In the genomic region with DNA sequence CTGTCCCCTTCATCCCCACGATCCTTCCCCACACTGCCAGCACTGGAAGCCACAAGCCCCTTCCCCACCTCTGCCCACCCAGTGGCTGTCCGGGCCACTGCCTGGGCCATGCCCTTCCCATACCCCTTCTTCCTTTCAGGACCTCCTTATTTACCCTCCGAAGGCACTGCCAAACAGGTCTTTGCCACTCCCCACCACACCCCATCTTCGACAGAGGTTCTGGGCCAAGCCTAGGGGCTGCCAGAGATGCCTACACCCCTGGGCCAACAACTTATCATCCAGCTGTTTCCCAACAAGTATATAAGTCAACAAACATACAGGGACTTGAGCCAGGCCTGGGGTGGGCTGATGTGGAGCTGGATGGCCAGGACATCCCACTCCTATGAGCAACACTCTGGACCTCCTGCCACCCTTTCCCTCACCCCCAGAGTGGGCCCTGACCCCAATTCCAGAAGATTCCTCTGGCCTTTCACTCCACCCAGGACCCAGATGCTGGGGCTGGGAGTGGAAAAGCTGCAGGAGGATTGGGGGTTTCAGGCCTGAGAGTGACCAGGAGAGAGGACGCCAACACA, we compare ENCODE assay signal across 1 cellular context.
TF ChIP-seq lines count a peak whose summit lies in the region.

No MANE protein-coding gene starts in this region.

TF ChIP-seq in HEK293, 187 proteins besides CTCF, POLR2A, EP300 and RAD21:
- TF ChIP-seq ZNF660 (tag by site-specific recombination; IDR thresholded peaks at IDR 0.05) (no peak), KLF1 (tag by site-specific recombination; IDR thresholded peaks at IDR 0.05) (peak; percentile 58), ZNF530 (tag by site-specific recombination; IDR thresholded peaks at IDR 0.05; ENCODE audit: low read depth) (no peak), ZNF701 (tag by site-specific recombination; IDR thresholded peaks at IDR 0.05) (no peak), ZBTB17 (tag by site-specific recombination; IDR thresholded peaks at IDR 0.05) (no peak)
- TF ChIP-seq, protein P1, sequence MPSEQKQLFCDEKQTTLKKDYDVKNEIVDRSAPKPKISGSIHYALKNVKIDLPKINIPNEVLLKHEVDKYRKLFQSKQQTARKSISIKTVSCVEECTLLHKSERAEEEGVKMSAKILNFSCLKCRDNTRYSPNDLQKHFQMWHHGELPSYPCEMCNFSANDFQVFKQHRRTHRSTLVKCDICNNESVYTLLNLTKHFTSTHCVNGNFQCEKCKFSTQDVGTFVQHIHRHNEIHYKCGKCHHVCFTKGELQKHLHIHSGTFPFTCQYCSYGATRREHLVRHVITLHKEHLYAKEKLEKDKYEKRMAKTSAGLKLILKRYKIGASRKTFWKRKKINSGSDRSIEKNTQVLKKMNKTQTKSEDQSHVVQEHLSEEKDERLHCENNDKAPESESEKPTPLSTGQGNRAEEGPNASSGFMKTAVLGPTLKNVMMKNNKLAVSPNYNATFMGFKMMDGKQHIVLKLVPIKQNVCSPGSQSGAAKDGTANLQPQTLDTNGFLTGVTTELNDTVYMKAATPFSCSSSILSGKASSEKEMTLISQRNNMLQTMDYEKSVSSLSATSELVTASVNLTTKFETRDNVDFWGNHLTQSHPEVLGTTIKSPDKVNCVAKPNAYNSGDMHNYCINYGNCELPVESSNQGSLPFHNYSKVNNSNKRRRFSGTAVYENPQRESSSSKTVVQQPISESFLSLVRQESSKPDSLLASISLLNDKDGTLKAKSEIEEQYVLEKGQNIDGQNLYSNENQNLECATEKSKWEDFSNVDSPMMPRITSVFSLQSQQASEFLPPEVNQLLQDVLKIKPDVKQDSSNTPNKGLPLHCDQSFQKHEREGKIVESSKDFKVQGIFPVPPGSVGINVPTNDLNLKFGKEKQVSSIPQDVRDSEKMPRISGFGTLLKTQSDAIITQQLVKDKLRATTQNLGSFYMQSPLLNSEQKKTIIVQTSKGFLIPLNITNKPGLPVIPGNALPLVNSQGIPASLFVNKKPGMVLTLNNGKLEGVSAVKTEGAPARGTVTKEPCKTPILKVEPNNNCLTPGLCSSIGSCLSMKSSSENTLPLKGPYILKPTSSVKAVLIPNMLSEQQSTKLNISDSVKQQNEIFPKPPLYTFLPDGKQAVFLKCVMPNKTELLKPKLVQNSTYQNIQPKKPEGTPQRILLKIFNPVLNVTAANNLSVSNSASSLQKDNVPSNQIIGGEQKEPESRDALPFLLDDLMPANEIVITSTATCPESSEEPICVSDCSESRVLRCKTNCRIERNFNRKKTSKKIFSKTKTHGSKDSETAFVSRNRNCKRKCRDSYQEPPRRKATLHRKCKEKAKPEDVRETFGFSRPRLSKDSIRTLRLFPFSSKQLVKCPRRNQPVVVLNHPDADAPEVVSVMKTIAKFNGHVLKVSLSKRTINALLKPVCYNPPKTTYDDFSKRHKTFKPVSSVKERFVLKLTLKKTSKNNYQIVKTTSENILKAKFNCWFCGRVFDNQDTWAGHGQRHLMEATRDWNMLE (tag by site-specific recombination; conservative IDR thresholded peaks at IDR 0.05; ENCODE audit: low read depth), result no peak
